ENCODE assay signal across 16 cellular contexts in genomic region chr5:84080908-84081307, GRCh38.
"Had no signal": no experiment of that assay in that cellular context is flagged by ENCODE, and none has a peak within 500 bp of the region (broad histone marks: within the 10 kb centered on the region; RNA-seq: fewer than 3 reads in every experiment).

No MANE protein-coding gene starts in this region.

- H3K27ac Mint-ChIP-seq: natural killer cell treated with Interleukin-12 subunit alpha and Interleukin-12 subunit beta and Interleukin-15 and Interleukin-18, amount 100 ng/mL, for 72 hours; progenitor cell of endocrine pancreas; stimulated activated memory B cell treated with anti-CD40 and anti-IgM and Interleukin-4, amounts not matched to agents 10 μg/mL and 1 μg/mL and 100 μg/mL, for 72 hours had no signal

- H3K4me1 ChIP-seq: esophagus squamous epithelium, right atrium auricular region had no signal

- H3K27me3 ChIP-seq: esophagus squamous epithelium, right atrium auricular region had no signal

- H3K4me3 ChIP-seq: coronary artery, esophagus squamous epithelium, right atrium auricular region had no signal

- ATAC-seq: natural killer cell treated with Interleukin-12 subunit alpha and Interleukin-12 subunit beta and Interleukin-15 and Interleukin-18, amount 100 ng/mL, for 72 hours had no signal

- DNase-seq: activated CD4-positive, alpha-beta T cell treated with anti-CD3 and anti-CD28 coated beads for 1 hour; activated CD4-positive, alpha-beta T cell treated with anti-CD3 and anti-CD28 coated beads, Interleukin-2, amount 50 U/mL, for 48 hours; activated effector memory CD4-positive, alpha-beta T cell treated with Interleukin-2 at 50 U/mL for 16 hours; activated naive CD4-positive, alpha-beta T cell treated with anti-CD3 and anti-CD28 coated beads, Interleukin-2, amount 50 U/mL, for 16 hours; activated T-cell treated with anti-CD3 and anti-CD28 coated beads, Interleukin-2, amount 50 U/mL, for 1 hour; caudate nucleus; esophagus squamous epithelium; mesenchymal stem cell; nucleus accumbens; stimulated activated CD4-positive, alpha-beta T cell treated with anti-CD3 and anti-CD28 coated beads, Interleukin-2, amount 100 ng/mL, for 48 hours; T-helper 9 cell had no signal

- H3K4me1 Mint-ChIP-seq: stimulated activated memory B cell treated with anti-CD40 and anti-IgM and Interleukin-4, amounts not matched to agents 10 μg/mL and 1 μg/mL and 100 μg/mL, for 72 hours had no signal

- H3K27me3 Mint-ChIP-seq: natural killer cell treated with Interleukin-12 subunit alpha and Interleukin-12 subunit beta and Interleukin-15 and Interleukin-18, amount 100 ng/mL, for 72 hours; stimulated activated memory B cell treated with anti-CD40 and anti-IgM and Interleukin-4, amounts not matched to agents 10 μg/mL and 1 μg/mL and 100 μg/mL, for 72 hours had no signal

- H3K9me3 ChIP-seq: esophagus squamous epithelium, right atrium auricular region had no signal

- H3K36me3 ChIP-seq: esophagus squamous epithelium, right atrium auricular region had no signal

- H3K36me3 Mint-ChIP-seq: natural killer cell treated with Interleukin-12 subunit alpha and Interleukin-12 subunit beta and Interleukin-15 and Interleukin-18, amount 100 ng/mL, for 72 hours; stimulated activated memory B cell treated with anti-CD40 and anti-IgM and Interleukin-4, amounts not matched to agents 10 μg/mL and 1 μg/mL and 100 μg/mL, for 72 hours had no signal

- H3K27ac ChIP-seq: coronary artery, esophagus squamous epithelium, right atrium auricular region had no signal

- H3K4me3 Mint-ChIP-seq: natural killer cell treated with Interleukin-12 subunit alpha and Interleukin-12 subunit beta and Interleukin-15 and Interleukin-18, amount 100 ng/mL, for 72 hours; stimulated activated memory B cell treated with anti-CD40 and anti-IgM and Interleukin-4, amounts not matched to agents 10 μg/mL and 1 μg/mL and 100 μg/mL, for 72 hours had no signal
